23 cellular contexts compared by ENCODE assay signal in genomic region chr14:24688030-24688658, GRCh38. TPM values are rescaled to one million over a fixed set of nuclear protein-coding genes. Genes with fewer than 3 reads are reported as not detected.
"Had no signal": no experiment of that assay in that cellular context is flagged by ENCODE, and none has a peak within 500 bp of the region (broad histone marks: within the 10 kb centered on the region; RNA-seq: fewer than 3 reads in every experiment).

No MANE protein-coding gene starts in this region.

- H3K9me3 Mint-ChIP-seq: activated naive CD8-positive, alpha-beta T cell treated with anti-CD3 and anti-CD28 coated beads for 36 hours; nephron; stimulated activated effector memory CD8-positive, alpha-beta T cell treated with anti-CD3 and anti-CD28 coated beads, Interleukin-12 subunit alpha, Interleukin-12 subunit beta, amount 100 ng/mL, for 72 hours; type B pancreatic cell; WTC11 had no signal

- H3K36me3 Mint-ChIP-seq: activated naive CD8-positive, alpha-beta T cell treated with anti-CD3 and anti-CD28 coated beads for 36 hours; type B pancreatic cell; WTC11 had no signal

- H3K36me3 ChIP-seq: lower lobe of right lung, sigmoid colon had no signal

- H2AFZ ChIP-seq: parathyroid adenoma had no signal

- H3K79me2 ChIP-seq: parathyroid adenoma had no signal

- H3K4me1 Mint-ChIP-seq: nephron had no signal

- H3K27me3 ChIP-seq: sigmoid colon, testis had no signal

- H3K27ac Mint-ChIP-seq: activated CD4-positive, alpha-beta T cell treated with anti-CD3 and anti-CD28 coated beads for 36 hours; activated naive CD8-positive, alpha-beta T cell treated with anti-CD3 and anti-CD28 coated beads for 36 hours; nephron; type B pancreatic cell; WTC11 had no signal

- H3K27ac ChIP-seq: foreskin keratinocyte, lower lobe of right lung, parathyroid adenoma, sigmoid colon, testis had no signal

- ATAC-seq: activated CD4-positive, alpha-beta T cell treated with anti-CD3 and anti-CD28 coated beads for 36 hours; foreskin keratinocyte; lower lobe of right lung; stimulated activated effector memory CD8-positive, alpha-beta T cell treated with anti-CD3 and anti-CD28 coated beads, Interleukin-12 subunit alpha, Interleukin-12 subunit beta, amount 100 ng/mL, for 72 hours; WTC11 had no signal

- H3K9ac ChIP-seq: parathyroid adenoma had no signal

- FAIRE-seq: keratinocyte had no signal

- H3K4me3 Mint-ChIP-seq: activated CD4-positive, alpha-beta T cell treated with anti-CD3 and anti-CD28 coated beads for 36 hours; activated naive CD8-positive, alpha-beta T cell treated with anti-CD3 and anti-CD28 coated beads for 36 hours; nephron; stimulated activated effector memory CD8-positive, alpha-beta T cell treated with anti-CD3 and anti-CD28 coated beads, Interleukin-12 subunit alpha, Interleukin-12 subunit beta, amount 100 ng/mL, for 72 hours; type B pancreatic cell; WTC11 had no signal

- DNase-seq: activated CD4-positive, alpha-beta T cell treated with anti-CD3 and anti-CD28 coated beads for 36 hours; activated CD4-positive, alpha-beta T cell treated with anti-CD3 and anti-CD28 coated beads, Interleukin-2, amount 50 U/mL, for 48 hours; activated naive CD4-positive, alpha-beta T cell; activated naive CD8-positive, alpha-beta T cell treated with anti-CD3 and anti-CD28 coated beads for 36 hours; activated T-cell treated with anti-CD3 and anti-CD28 coated beads for 4 hours; amniotic stem cell; dermis blood vessel endothelial cell; effector memory CD4-positive, alpha-beta T cell; foreskin keratinocyte; glutamatergic neuron; hypothalamus; lower lobe of right lung; sigmoid colon; stimulated activated CD4-positive, alpha-beta T cell treated with anti-CD3 and anti-CD28 coated beads, Interleukin-4, amount 100 ng/mL, for 24 hours; T-helper 9 cell; testis had no signal

- H3K4me1 ChIP-seq: foreskin keratinocyte, lower lobe of right lung, parathyroid adenoma, sigmoid colon, testis had no signal

- H3K9me3 ChIP-seq: lower lobe of right lung, sigmoid colon, testis had no signal

- H3K4me3 ChIP-seq: lower lobe of right lung, sigmoid colon, testis had no signal

RNA-seq across cellular contexts. Expression of gene GZMB, which starts 54.2 kb away (rescaled TPM):
- total RNA-seq: chondrocyte, dermis blood vessel endothelial cell, foreskin keratinocyte had no signal
- polyA plus RNA-seq: foreskin keratinocyte had no signal
